13 cellular contexts compared by ENCODE assay signal in the genomic region with DNA sequence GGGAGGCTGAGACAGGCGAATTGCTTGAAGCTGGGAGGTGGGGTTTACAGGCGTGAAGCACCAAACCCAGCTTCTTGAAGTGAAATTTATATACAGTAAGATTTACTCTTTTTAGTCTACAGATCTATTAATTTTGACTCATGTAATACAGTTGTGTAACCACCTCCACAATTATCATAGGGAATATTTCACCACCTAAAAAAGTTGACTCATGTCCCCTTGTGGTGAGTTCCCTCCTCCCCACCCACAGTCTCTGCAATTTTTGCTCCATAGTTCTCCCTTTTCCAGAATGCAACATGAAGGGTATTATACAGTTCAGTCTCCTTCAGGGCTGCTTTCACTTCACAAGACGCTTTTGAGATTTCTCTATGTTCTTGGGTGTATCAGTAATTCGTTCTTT.
DNase-seq lines count a peak whose midpoint lies in the region; ATAC-seq and TF ChIP-seq lines count a peak whose summit lies in the region.
"Had no signal": no experiment of that assay in that cellular context is flagged by ENCODE, and none has a peak within 500 bp of the region (broad histone marks: within the 10 kb centered on the region; RNA-seq: fewer than 3 reads in every experiment).

No MANE protein-coding gene starts in this region.

- peaks cover 5% of the 10 kb centered on the region for H3K4me1 ChIP-seq in mucosa of descending colon (ENCODE audit: low read depth)
- H3K4me1 ChIP-seq: uterus had no signal

- H3K36me3 Mint-ChIP-seq in activated CD4-positive, alpha-beta memory T cell treated with anti-CD3 and anti-CD28 coated beads for 36 hours: no peaks in the 10 kb centered on the region

- DNase-seq in CD1c-positive myeloid dendritic cell (ENCODE audit: extremely low spot score): peak; percentile 94
- peak; percentile 26 for DNase-seq in M059J (ENCODE audit: low read depth)
- DNase-seq in astrocyte of the spinal cord (ENCODE audit: low read depth, low spot score): no peak
- DNase-seq in mucosa of descending colon: no peak
- DNase-seq in NCI-H2081 treated with DMSO at 0.1 percent for 48 hours (lab: John Stamatoyannopoulos, UW): no peak
- DNase-seq in activated CD4-positive, alpha-beta memory T cell treated with anti-CD3 and anti-CD28 coated beads for 36 hours: no peak
- DNase-seq: activated CD8-positive, alpha-beta T cell treated with anti-CD3 and anti-CD28 coated beads, Interleukin-2, amount 10 ng/mL, durations not matched to agents 7 days and 5 days; body of pancreas; NCI-H1417 treated with DMSO at 0.1 percent for 48 hours; uterus had no signal

- H3K27ac Mint-ChIP-seq in activated CD4-positive, alpha-beta memory T cell treated with anti-CD3 and anti-CD28 coated beads for 36 hours: no peak overlapping the region

- no peaks in the 10 kb centered on the region for H3K27me3 Mint-ChIP-seq in activated CD4-positive, alpha-beta memory T cell treated with anti-CD3 and anti-CD28 coated beads for 36 hours

- H3K36me3 ChIP-seq in mucosa of descending colon (ENCODE audit: low read depth): no peaks in the 10 kb centered on the region
- H3K36me3 ChIP-seq: uterus had no signal

- peak; percentile 25 for ATAC-seq in mucosa of descending colon
- no peak for ATAC-seq in GM18858 (IDR thresholded peaks at IDR 0.05; ENCODE audit: unreplicated experiment)
- ATAC-seq in HG02623 (IDR thresholded peaks at IDR 0.05; ENCODE audit: unreplicated experiment): no peak
- ATAC-seq: activated CD8-positive, alpha-beta T cell treated with anti-CD3 and anti-CD28 coated beads, Interleukin-2, amount 10 ng/mL, durations not matched to agents 7 days and 5 days; body of pancreas had no signal

- POLR2A ChIA-PET in activated CD4-positive, alpha-beta memory T cell treated with anti-CD3 and anti-CD28 coated beads for 36 hours (lab: Charles Lee): no interaction called here

- H3K9me3 ChIP-seq in mucosa of descending colon: no peaks in the 10 kb centered on the region
- H3K9me3 ChIP-seq: body of pancreas, uterus had no signal

- H3K4me3 ChIP-seq in astrocyte of the spinal cord (ENCODE audit: low read depth, low read length) (no peak overlapping the region), mucosa of descending colon (no peak overlapping the region)
- H3K4me3 ChIP-seq: body of pancreas, uterus had no signal

- in situ Hi-C loops in astrocyte of the spinal cord (cut with HindIII; ENCODE audit: low sequenced_read_pairs): no loop called here

- H3K9me3 Mint-ChIP-seq in activated CD4-positive, alpha-beta memory T cell treated with anti-CD3 and anti-CD28 coated beads for 36 hours: no peaks in the 10 kb centered on the region
- H3K9me3 Mint-ChIP-seq: nephron had no signal

- CTCF ChIA-PET in activated CD4-positive, alpha-beta memory T cell treated with anti-CD3 and anti-CD28 coated beads for 36 hours (lab: Charles Lee): interaction anchor here (0.6 kb wide), 1 partner anchor 32 kb away, joined by 3 read pairs; no protein-coding TSS in a partner anchor

- intact Hi-C loops in mucosa of descending colon (cut with DNase I, micrococcal nuclease): no loop called here
- intact Hi-C loops in activated CD4-positive, alpha-beta memory T cell treated with anti-CD3 and anti-CD28 coated beads for 36 hours (cut with micrococcal nuclease): no loop called here

- peaks cover 28% of the 10 kb centered on the region for H3K4me1 Mint-ChIP-seq in activated CD4-positive, alpha-beta memory T cell treated with anti-CD3 and anti-CD28 coated beads for 36 hours (ENCODE audit: low read depth)

- no peak overlapping the region for H3K4me3 Mint-ChIP-seq in activated CD4-positive, alpha-beta memory T cell treated with anti-CD3 and anti-CD28 coated beads for 36 hours
- H3K4me3 Mint-ChIP-seq: activated CD8-positive, alpha-beta T cell treated with anti-CD3 and anti-CD28 coated beads, Interleukin-2, amount 10 ng/mL, durations not matched to agents 7 days and 5 days; nephron had no signal

- TF ChIP-seq CTCF in astrocyte of the spinal cord (IDR thresholded peaks at IDR 0.05; ENCODE audit: low read depth, low read length) (peak; percentile 12), mucosa of descending colon (IDR thresholded peaks at IDR 0.05) (no peak)

Comparison
In these comparisons a context has a peak if more than half of its experiments do, and no peak if none do; other contexts are left out.
1. DNase-seq: peak in CD1c-positive myeloid dendritic cell (single experiment) and M059J (single experiment); none in astrocyte of the spinal cord (single experiment), mucosa of descending colon (0 of 3), NCI-H2081 treated with DMSO at 0.1 percent for 48 hours (single experiment) and activated CD4-positive, alpha-beta memory T cell treated with anti-CD3 and anti-CD28 coated beads for 36 hours (single experiment).